8 cellular contexts compared by ENCODE assay signal in the genomic region with DNA sequence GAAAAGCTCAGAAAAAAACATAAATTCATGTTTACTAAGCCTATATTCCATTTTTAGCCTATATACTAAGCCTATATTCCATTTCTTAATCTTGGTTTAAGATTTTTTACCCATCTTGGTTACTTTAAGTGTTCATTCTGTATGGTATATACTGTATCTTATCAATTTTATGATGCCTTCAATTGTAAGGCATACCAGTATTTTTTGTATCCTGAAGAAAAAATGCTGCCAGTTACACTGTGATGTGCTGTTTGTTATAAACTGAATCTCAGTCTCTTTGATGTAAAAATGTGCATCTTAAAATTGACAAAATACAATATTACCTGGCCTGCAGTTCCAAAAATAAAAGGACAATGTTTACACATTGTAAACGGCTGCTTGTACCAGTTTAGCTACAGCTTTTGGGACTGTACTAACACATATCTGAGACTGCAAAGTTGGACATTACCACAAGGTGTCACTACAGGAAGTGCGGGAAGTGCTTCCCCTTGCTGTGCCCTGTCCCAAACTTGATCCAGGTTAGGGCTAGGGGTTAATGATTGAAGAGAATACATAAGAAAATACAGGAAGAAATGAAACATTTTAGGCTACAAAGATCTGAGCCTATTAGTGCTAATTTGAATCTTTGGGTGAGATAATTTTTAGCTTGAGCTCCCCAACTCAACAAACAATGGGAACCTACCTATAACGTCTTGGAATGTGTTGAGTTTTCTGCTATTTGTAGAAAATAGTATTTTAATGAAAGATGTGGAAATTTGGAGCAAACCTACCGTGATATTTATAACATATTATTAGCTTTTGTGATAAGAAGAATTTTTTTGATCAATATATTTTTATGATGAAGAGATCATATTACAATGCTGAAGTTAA.
DNase-seq lines count a peak whose midpoint lies in the region; ATAC-seq and TF ChIP-seq lines count a peak whose summit lies in the region.

No MANE protein-coding gene starts in this region.

- no peak overlapping the region for H3K9ac ChIP-seq in SK-N-MC (ENCODE audit: insufficient read length)

- peaks cover 0 to 7% (median 5%) of the 10 kb centered on the region in 3 donors for H3K36me3 Mint-ChIP-seq in naive thymus-derived CD8-positive, alpha-beta T cell

- H3K9me3 Mint-ChIP-seq in naive thymus-derived CD8-positive, alpha-beta T cell = peaks cover 0 to 12% (median 5%) of the 10 kb centered on the region in 9 donors

- H3K4me1 Mint-ChIP-seq in naive thymus-derived CD8-positive, alpha-beta T cell = peaks cover 0 to 2% (median under 1%) of the 10 kb centered on the region in 4 donors

- H3K9me3 ChIP-seq in SK-N-MC (ENCODE audit: low read depth, low read length) = no peaks in the 10 kb centered on the region

- no peak overlapping the region for H3K4me3 ChIP-seq in AG09309 (ENCODE audit: control insufficient read depth, low read depth, low read length)
- no peak overlapping the region for H3K4me3 ChIP-seq in LNCaP clone FGC (ENCODE audit: low read depth, low read length)
- no peak overlapping the region for H3K4me3 ChIP-seq in SK-N-MC

- ATAC-seq in esophagus mucosa = peak; percentile 71
- ATAC-seq in naive thymus-derived CD8-positive, alpha-beta T cell = peak; percentile 50 to 54

- TF ChIP-seq CTCF in AG09309 (IDR thresholded peaks at IDR 0.05; ENCODE audit: control insufficient read depth, insufficient read depth, low read depth, low read length, missing control alignments) (peak; percentile 80), GM10266 (IDR thresholded peaks at IDR 0.05; ENCODE audit: control insufficient read depth, insufficient read depth, low read depth, missing control alignments) (peak; percentile 76), LNCaP clone FGC (IDR thresholded peaks at IDR 0.05; ENCODE audit: control insufficient read depth, extremely low read depth, insufficient read depth) (peak; percentile 91)

- no peak overlapping the region for H3K27ac ChIP-seq in SK-N-MC

- peak; percentile 4 for DNase-seq in AG09309 (ENCODE audit: low read depth)
- peak; percentile 21 for DNase-seq in GM10266 (ENCODE audit: extremely low spot score)
- DNase-seq in HCEC 1CT = peak; percentile 41
- DNase-seq in LNCaP clone FGC (ENCODE audit: low read depth) = peak; percentile 35
- DNase-seq in SK-N-MC (ENCODE audit: low read depth, low spot score) = peak; percentile 32
- DNase-seq in naive thymus-derived CD8-positive, alpha-beta T cell = peak in 6 of 10 donors; percentile 10 to 28 (median 13)
- DNase-seq in activated effector memory CD4-positive, alpha-beta T cell treated with anti-CD3 and anti-CD28 coated beads, Interleukin-2, amount 50 U/mL, for 16 hours = no peak

- peaks cover 0 to 7% (median 3%) of the 10 kb centered on the region in 5 donors for H3K27me3 Mint-ChIP-seq in naive thymus-derived CD8-positive, alpha-beta T cell

- POLR2A ChIA-PET in naive thymus-derived CD8-positive, alpha-beta T cell (lab: Charles Lee) = interaction anchor here (1.4 kb wide), 1 partner anchor 126 kb away, joined by 5 read pairs; no protein-coding TSS in a partner anchor

- no peak overlapping the region for H3K27ac Mint-ChIP-seq in naive thymus-derived CD8-positive, alpha-beta T cell

- no peak overlapping the region for H3K4me3 Mint-ChIP-seq in naive thymus-derived CD8-positive, alpha-beta T cell

- H3K36me3 ChIP-seq in SK-N-MC (ENCODE audit: insufficient read depth, low read length) = no peaks in the 10 kb centered on the region
